20 cellular contexts compared by ENCODE assay signal in genomic region chr2:124763611-124764010, GRCh38.
"Had no signal": no experiment of that assay in that cellular context is flagged by ENCODE, and none has a peak within 500 bp of the region (broad histone marks: within the 10 kb centered on the region; RNA-seq: fewer than 3 reads in every experiment).

No MANE protein-coding gene starts in this region.

- ATAC-seq: activated T-cell treated with anti-CD3 and anti-CD28 coated beads, Interleukin-2, amount 50 U/mL, for 4 hours; heart right ventricle; natural killer cell treated with Interleukin-12 subunit alpha and Interleukin-12 subunit beta and Interleukin-15 and Interleukin-18, amount 100 ng/mL, for 72 hours had no signal

- H3K36me3 Mint-ChIP-seq: activated naive CD8-positive, alpha-beta T cell treated with anti-CD3 and anti-CD28 coated beads, Interleukin-2, amount 10 ng/mL, durations not matched to agents 7 days and 5 days; mesothelial cell of epicardium; natural killer cell treated with Interleukin-12 subunit alpha and Interleukin-12 subunit beta and Interleukin-15 and Interleukin-18, amount 100 ng/mL, for 72 hours had no signal

- H3K27me3 Mint-ChIP-seq: activated B cell treated with CpG ODN at 0.5 μM for 24 hours; activated naive CD8-positive, alpha-beta T cell treated with anti-CD3 and anti-CD28 coated beads, Interleukin-2, amount 10 ng/mL, durations not matched to agents 7 days and 5 days; natural killer cell treated with Interleukin-12 subunit alpha and Interleukin-12 subunit beta and Interleukin-15 and Interleukin-18, amount 100 ng/mL, for 72 hours had no signal

- H3K27ac Mint-ChIP-seq: activated B cell treated with CpG ODN at 0.5 μM for 24 hours; activated naive CD8-positive, alpha-beta T cell treated with anti-CD3 and anti-CD28 coated beads, Interleukin-2, amount 10 ng/mL, durations not matched to agents 7 days and 5 days; activated T-helper 2 cell treated with anti-CD3 and anti-CD28 coated beads, Interferon-gamma antibody, Interleukin-2, Interleukin-4, amounts not matched to agents 10 μg/mL and 5 μg/mL and 100 μg/mL, durations not matched to agents 14 hours and 24 hours and 36 hours; mesothelial cell of epicardium; natural killer cell treated with Interleukin-12 subunit alpha and Interleukin-12 subunit beta and Interleukin-15 and Interleukin-18, amount 100 ng/mL, for 72 hours; T-helper 2 cell treated with Interferon-gamma antibody and Interleukin-4, amounts not matched to agents 5 μg/mL and 100 μg/mL, for 36 hours had no signal

- H3K27ac ChIP-seq: breast epithelium, coronary artery, heart right ventricle, spleen, upper lobe of left lung had no signal

- H3K4me1 Mint-ChIP-seq: activated B cell treated with CpG ODN at 0.5 μM for 24 hours; activated naive CD8-positive, alpha-beta T cell treated with anti-CD3 and anti-CD28 coated beads, Interleukin-2, amount 10 ng/mL, durations not matched to agents 7 days and 5 days; mesothelial cell of epicardium had no signal

- DNase-seq: activated B cell treated with CpG ODN at 0.5 μM for 24 hours; activated CD4-positive, alpha-beta T cell treated with anti-CD3 and anti-CD28 coated beads for 4 hours; activated CD4-positive, alpha-beta T cell treated with anti-CD3 and anti-CD28 coated beads, Interleukin-2, amount 50 U/mL, for 48 hours; activated CD8-positive, alpha-beta memory T cell treated with anti-CD3 and anti-CD28 coated beads, Interleukin-2, amount 50 U/mL, for 48 hours; activated naive CD4-positive, alpha-beta T cell; activated naive CD8-positive, alpha-beta T cell treated with anti-CD3 and anti-CD28 coated beads, Interleukin-2, amount 10 ng/mL, durations not matched to agents 7 days and 5 days; activated T-cell treated with anti-CD3 and anti-CD28 coated beads, Interleukin-2, amount 50 U/mL, for 4 hours; amniotic stem cell; heart right ventricle; SK-N-SH; spleen; stimulated activated CD4-positive, alpha-beta T cell treated with anti-CD3 and anti-CD28 coated beads, Interleukin-4, amount 100 ng/mL, for 1 hour; stimulated activated naive CD4-positive, alpha-beta T cell; upper lobe of left lung had no signal

- H3K4me3 Mint-ChIP-seq: activated B cell treated with CpG ODN at 0.5 μM for 24 hours; activated naive CD8-positive, alpha-beta T cell treated with anti-CD3 and anti-CD28 coated beads, Interleukin-2, amount 10 ng/mL, durations not matched to agents 7 days and 5 days; activated T-cell treated with anti-CD3 and anti-CD28 coated beads, Interleukin-2, amount 50 U/mL, for 4 hours; mesothelial cell of epicardium; natural killer cell treated with Interleukin-12 subunit alpha and Interleukin-12 subunit beta and Interleukin-15 and Interleukin-18, amount 100 ng/mL, for 72 hours; T-helper 2 cell treated with Interferon-gamma antibody and Interleukin-4, amounts not matched to agents 5 μg/mL and 100 μg/mL, for 36 hours had no signal

- H3K9me3 Mint-ChIP-seq: activated naive CD8-positive, alpha-beta T cell treated with anti-CD3 and anti-CD28 coated beads, Interleukin-2, amount 10 ng/mL, durations not matched to agents 7 days and 5 days; activated T-cell treated with anti-CD3 and anti-CD28 coated beads, Interleukin-2, amount 50 U/mL, for 4 hours; mesothelial cell of epicardium had no signal
